8 cellular contexts compared by ENCODE assay signal in the genomic region with DNA sequence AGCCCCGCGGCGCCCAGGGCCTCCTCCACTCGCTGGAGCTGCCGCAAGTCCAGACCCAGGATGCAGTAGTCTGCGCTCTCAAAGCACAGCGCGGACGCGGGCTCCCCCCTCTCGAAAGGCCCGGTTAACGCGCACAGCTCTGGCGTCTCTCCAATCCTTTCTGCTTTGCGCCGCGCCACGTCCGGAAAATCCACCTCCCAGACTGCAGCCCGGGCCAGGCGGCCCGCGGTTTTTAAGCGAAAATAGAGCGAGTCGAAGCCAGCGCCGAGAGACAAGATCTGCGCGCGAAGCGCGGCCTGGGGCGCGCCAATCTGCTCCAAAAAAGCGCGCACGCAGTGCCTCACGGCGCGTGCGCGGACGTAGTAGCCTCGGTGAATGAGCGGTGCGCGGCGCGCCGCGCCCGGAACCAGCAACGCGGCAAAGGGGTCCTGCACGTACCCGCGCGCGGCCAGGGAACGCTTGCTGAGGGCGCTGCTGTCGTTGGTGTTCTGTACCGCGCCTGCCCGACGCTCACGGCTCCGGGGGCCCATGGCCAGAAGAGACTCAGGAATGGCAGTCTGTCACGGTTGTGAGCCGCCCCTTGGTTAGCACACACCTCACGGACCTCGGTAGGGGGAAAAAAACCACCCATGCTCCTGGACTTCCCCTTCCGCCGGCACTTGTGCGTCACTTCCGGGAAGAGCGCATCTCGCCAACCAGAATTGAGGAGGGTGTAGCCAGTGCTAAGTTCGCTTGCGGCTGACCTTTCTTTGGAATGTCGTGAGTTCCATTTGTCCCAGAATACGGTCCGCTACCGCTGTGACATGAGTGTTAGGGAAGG. TPM values are rescaled to one million over a fixed set of nuclear protein-coding genes. Genes with fewer than 3 reads are reported as not detected.
A peak's percentile ranks its signal among the peaks of the same experiment; 100 is the strongest.
DNase-seq lines count a peak whose midpoint lies in the region; ATAC-seq, FAIRE-seq and TF ChIP-seq lines count a peak whose summit lies in the region.

A gene with protein sequence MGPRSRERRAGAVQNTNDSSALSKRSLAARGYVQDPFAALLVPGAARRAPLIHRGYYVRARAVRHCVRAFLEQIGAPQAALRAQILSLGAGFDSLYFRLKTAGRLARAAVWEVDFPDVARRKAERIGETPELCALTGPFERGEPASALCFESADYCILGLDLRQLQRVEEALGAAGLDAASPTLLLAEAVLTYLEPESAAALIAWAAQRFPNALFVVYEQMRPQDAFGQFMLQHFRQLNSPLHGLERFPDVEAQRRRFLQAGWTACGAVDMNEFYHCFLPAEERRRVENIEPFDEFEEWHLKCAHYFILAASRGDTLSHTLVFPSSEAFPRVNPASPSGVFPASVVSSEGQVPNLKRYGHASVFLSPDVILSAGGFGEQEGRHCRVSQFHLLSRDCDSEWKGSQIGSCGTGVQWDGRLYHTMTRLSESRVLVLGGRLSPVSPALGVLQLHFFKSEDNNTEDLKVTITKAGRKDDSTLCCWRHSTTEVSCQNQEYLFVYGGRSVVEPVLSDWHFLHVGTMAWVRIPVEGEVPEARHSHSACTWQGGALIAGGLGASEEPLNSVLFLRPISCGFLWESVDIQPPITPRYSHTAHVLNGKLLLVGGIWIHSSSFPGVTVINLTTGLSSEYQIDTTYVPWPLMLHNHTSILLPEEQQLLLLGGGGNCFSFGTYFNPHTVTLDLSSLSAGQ (minus strand): TSS at position 614 of the 820 bp plus-strand sequence. CDS start 84 bp downstream, at position 530.

- peak within 1 kb of the TSS; percentile 72 for H3K4me3 ChIP-seq in OCI-LY7 (ENCODE audit: low read depth, low read length, poor library complexity, severe bottlenecking)
- peak within 1 kb of the TSS; percentile 62 to 71 (median 69) for H3K4me3 ChIP-seq in endothelial cell of umbilical vein (replicated peaks in 1 of 3; ENCODE audit: insufficient read depth in 1 of 3, low read depth in 1 of 3, low read length in 3 of 3)

- H3K4me1 Mint-ChIP-seq in Calu3 (ENCODE audit: low read depth, unreplicated experiment) = no peaks in the 10 kb centered on the region

- H3K4me2 ChIP-seq in OCI-LY7 (ENCODE audit: low read length) (peak within 1 kb of the TSS; percentile 79), endothelial cell of umbilical vein (ENCODE audit: insufficient read depth, low read length) (peak within 1 kb of the TSS; percentile 70)

- peaks cover 0 to 2% of the 10 kb centered on the region in 2 experiments for H3K27me3 ChIP-seq in endothelial cell of umbilical vein (ENCODE audit: control insufficient read depth in 2 of 2, insufficient read depth in 2 of 2, low read length in 2 of 2)

- H3K27ac ChIP-seq in OCI-LY7 (ENCODE audit: low read depth, low read length, poor library complexity, severe bottlenecking) (peak within 1 kb of the TSS; percentile 79), endothelial cell of umbilical vein (ENCODE audit: insufficient read depth, low read depth, low read length) (peak within 1 kb of the TSS; percentile 74)

- peak within 1 kb of the TSS; percentile 75 for H3K4me3 Mint-ChIP-seq in Calu3 (ENCODE audit: low read depth, unreplicated experiment)

- CTCF ChIA-PET in Calu3 (lab: Charles Lee) (no interaction called here), OCI-LY7 (lab: Charles Lee; ENCODE audit: unreplicated experiment) (no interaction called here), endothelial cell of umbilical vein (lab: Charles Lee) (interaction anchor here (1.2 kb wide), 1 partner anchor 105 kb away, joined by 3 read pairs; no protein-coding TSS in a partner anchor)

- H3K4me1 ChIP-seq in OCI-LY7 (ENCODE audit: insufficient read depth, low read length, poor library complexity, severe bottlenecking) (peaks cover 37% of the 10 kb centered on the region), endothelial cell of umbilical vein (ENCODE audit: control insufficient read depth, extremely low read depth, insufficient read depth, low read length) (peaks cover 11% of the 10 kb centered on the region)

- 0 out of 2 replicates have a peak, but pooled peaks cover 7% of the 10 kb centered on the region for H4K20me1 ChIP-seq in OCI-LY7 (ENCODE audit: insufficient read depth, low read length)
- no peaks in the 10 kb centered on the region for H4K20me1 ChIP-seq in endothelial cell of umbilical vein (replicated peaks; ENCODE audit: control insufficient read depth, extremely low read depth, insufficient read depth, low read length)

- dilution Hi-C loops in endothelial cell of umbilical vein (cut with MboI; ENCODE audit: extremely low pct_ligation_motif_present, low sequenced_read_pairs) = no loop called here

- TF ChIP-seq CTCF in Calu3 (IDR thresholded peaks at IDR 0.05; ENCODE audit: unreplicated experiment) (no peak), OCI-LY7 (conservative IDR thresholded peaks at IDR 0.05; ENCODE audit: low read length) (no peak), endothelial cell of umbilical vein (IDR thresholded peaks at IDR 0.05; ENCODE audit: extremely low read depth in 1 of 2, insufficient read depth in 1 of 2, low read depth in 1 of 2, low read length in 2 of 2) (no peak)

- H3K36me3 ChIP-seq in OCI-LY7 (ENCODE audit: insufficient read depth, low read length) = peaks cover 24% of the 10 kb centered on the region
- no peaks in the 10 kb centered on the region for H3K36me3 ChIP-seq in endothelial cell of umbilical vein (ENCODE audit: control insufficient read depth in 2 of 2, extremely low read depth in 1 of 2, insufficient read depth in 2 of 2, low read length in 2 of 2)

- TF ChIP-seq POLR2A in endothelial cell of umbilical vein (IDR thresholded peaks at IDR 0.05; ENCODE audit: low read depth, low read length) = peak; percentile 55

- no peaks in the 10 kb centered on the region for H3K9me2 ChIP-seq in OCI-LY7 (ENCODE audit: insufficient read depth, low read length)

- H3K9me1 ChIP-seq in endothelial cell of umbilical vein (replicated peaks; ENCODE audit: control insufficient read depth, extremely low read depth, insufficient read depth, low read length) = no peaks in the 10 kb centered on the region

- intact Hi-C loops in Calu3 (cut with micrococcal nuclease; ENCODE audit: unreplicated experiment) = no loop called here
- intact Hi-C loops in OCI-LY7 (cut with micrococcal nuclease; ENCODE audit: unreplicated experiment) = no loop called here
- intact Hi-C loops in endothelial cell of umbilical vein (cut with micrococcal nuclease) = no loop called here

- POLR2A ChIA-PET in OCI-LY7 (lab: Charles Lee) (interaction anchor here (0.6 kb wide), 1 partner anchor 141 kb away, joined by 3 read pairs; no protein-coding TSS in a partner anchor), endothelial cell of umbilical vein (lab: Charles Lee) (no interaction called here)

- H3K9ac ChIP-seq in endothelial cell of umbilical vein (replicated peaks; ENCODE audit: extremely low read depth, insufficient read depth, low read length) = peak within 1 kb of the TSS; percentile 68

- no peaks in the 10 kb centered on the region for H3K27me3 Mint-ChIP-seq in Calu3 (ENCODE audit: unreplicated experiment)

- H3K9me3 Mint-ChIP-seq in Calu3 (ENCODE audit: low read depth, unreplicated experiment) = no peaks in the 10 kb centered on the region

- H3K79me2 ChIP-seq in OCI-LY7 (ENCODE audit: insufficient read depth, low read depth, low read length) (peaks cover 16% of the 10 kb centered on the region), endothelial cell of umbilical vein (ENCODE audit: control insufficient read depth, insufficient read depth, low read length) (no peaks in the 10 kb centered on the region)

- BruUV-seq in Calu3 (replicated peaks; lab: Mats Ljungman, UMichigan) = no TSS peak
- no TSS peak for BruUV-seq in OCI-LY7 (replicated peaks; lab: Mats Ljungman, UMichigan)
- BruUV-seq in endothelial cell of umbilical vein (replicated peaks; lab: Mats Ljungman, UMichigan) = TSS peak; percentile 48

- H3K36me3 Mint-ChIP-seq in Calu3 (ENCODE audit: insufficient read depth, unreplicated experiment) = peaks cover 19% of the 10 kb centered on the region

- peak; percentile 75 for DNase-seq in Calu3
- DNase-seq in HuH-7 (ENCODE audit: low spot score) = peak; percentile 85
- peak; percentile 95 for DNase-seq in OCI-LY7 (ENCODE audit: low spot score)
- DNase-seq in activated T-cell treated with anti-CD3 and anti-CD28 coated beads for 1 hour (ENCODE audit: low read depth) = peak; percentile 81
- DNase-seq in endothelial cell of umbilical vein (ENCODE audit: low read depth, low spot score) = peak; percentile 93
- peak; percentile 96 for DNase-seq in midbrain (lab: John Stamatoyannopoulos, UW)
- DNase-seq in stimulated activated CD8-positive, alpha-beta memory T cell treated with anti-CD3 and anti-CD28 coated beads, Interleukin-15, amount 100 ng/mL, for 48 hours (ENCODE audit: low read depth in 2 of 2) = peak; percentile 80 to 81

- H3K27ac Mint-ChIP-seq in Calu3 (ENCODE audit: unreplicated experiment) = no peak within 1 kb of the TSS

- H3K9me3 ChIP-seq in OCI-LY7 (ENCODE audit: low read length) (no peaks in the 10 kb centered on the region), endothelial cell of umbilical vein (replicated peaks; ENCODE audit: control insufficient read depth, insufficient read depth, low read length) (no peaks in the 10 kb centered on the region)

- peak; percentile 97 for FAIRE-seq in endothelial cell of umbilical vein (lab: Jason Lieb, UNC)

- H2AFZ ChIP-seq in OCI-LY7 (ENCODE audit: low read length) (peak within 1 kb of the TSS; percentile 96), endothelial cell of umbilical vein (ENCODE audit: low read depth, low read length) (peak within 1 kb of the TSS; percentile 86)

- peak; percentile 93 for ATAC-seq in GM21447 (IDR thresholded peaks at IDR 0.05; ENCODE audit: unreplicated experiment)

TF ChIP-seq in endothelial cell of umbilical vein, 7 proteins besides CTCF, POLR2A, EP300 and RAD21:
- TF ChIP-seq POLR2AphosphoS5 (IDR thresholded peaks at IDR 0.05; ENCODE audit: insufficient read depth, low read depth, low read length) (peak; percentile 55), EZH2 (IDR thresholded peaks at IDR 0.05; ENCODE audit: borderline replicate concordance, low read depth, low read length, severe bottlenecking) (no peak)
- TF ChIP-seq, protein P1, sequence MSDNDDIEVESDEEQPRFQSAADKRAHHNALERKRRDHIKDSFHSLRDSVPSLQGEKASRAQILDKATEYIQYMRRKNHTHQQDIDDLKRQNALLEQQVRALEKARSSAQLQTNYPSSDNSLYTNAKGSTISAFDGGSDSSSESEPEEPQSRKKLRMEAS (IDR thresholded peaks at IDR 0.05; ENCODE audit: insufficient read depth, insufficient read length) = peak; percentile 6

RNA-seq across cellular contexts. Expression of the gene that starts here (rescaled TPM):
- total RNA-seq in Calu3 (2022) (4.3 and 5.1 TPM in 2 replicates), OCI-LY7 (2022) (10.5 TPM in 2 replicates), endothelial cell of umbilical vein (5.0 and 6.1 TPM in 2 replicates)
- 13.2 and 22.1 TPM in 2 replicates for total RNA-seq in OCI-LY7 (2014; rRNA removed; shearing (Covaris generic))
- 4.1 and 4.7 TPM in 2 replicates for polyA plus RNA-seq in endothelial cell of umbilical vein
- polyA plus RNA-seq in endothelial cell of umbilical vein (2011; cell fraction: cytosol; rRNA removed) = 3.6 and 4.2 TPM in 2 replicates
- 2.9 and 3.6 TPM in 2 replicates for polyA plus RNA-seq in endothelial cell of umbilical vein (2011; cell fraction: nucleus; rRNA removed)
- polyA plus RNA-seq in endothelial cell of umbilical vein (2012) = 2.7 and 4.2 TPM in 2 replicates
- 13.0 and 13.7 TPM in 2 replicates for polyA minus RNA-seq in endothelial cell of umbilical vein
- 16.1 TPM for polyA minus RNA-seq in endothelial cell of umbilical vein (2011; cell fraction: cytosol; rRNA and poly(A)+ RNA removed)
- 4.4 and 8.1 TPM in 2 replicates for polyA minus RNA-seq in endothelial cell of umbilical vein (2011; cell fraction: nucleus; rRNA and poly(A)+ RNA removed)

Comparison
In these comparisons a context has a peak if more than half of its experiments do, and no peak if none do; other contexts are left out.
1. Peak in every context shown above with its lines: DNase-seq, ATAC-seq, H3K4me3 ChIP-seq and H3K27ac ChIP-seq.